In genomic region chr15:45637552-45638033, GRCh38 we compare ENCODE assay signal across 8 cellular contexts. TPM values are rescaled to one million over a fixed set of nuclear protein-coding genes. Genes with fewer than 3 reads are reported as not detected.
A peak's percentile ranks its signal among the peaks of the same experiment; 100 is the strongest.
DNase-seq lines count a peak whose midpoint lies in the region; ATAC-seq, FAIRE-seq and TF ChIP-seq lines count a peak whose summit lies in the region.

No MANE protein-coding gene starts in this region.

- H3K9me3 Mint-ChIP-seq in activated naive CD8-positive, alpha-beta T cell treated with anti-CD3 and anti-CD28 coated beads for 36 hours, result peaks cover 6% of the 10 kb centered on the region
- H3K9me3 Mint-ChIP-seq in neural progenitor cell, result no peaks in the 10 kb centered on the region

- peak overlapping the region; percentile 65 to 72 for H3K27ac ChIP-seq in right atrium auricular region
- H3K27ac ChIP-seq in neural progenitor cell, result no peak overlapping the region

- H3F3A ChIP-seq in neural progenitor cell (ENCODE audit: low read depth), result no peaks in the 10 kb centered on the region

- peaks cover 58% of the 10 kb centered on the region for H3K4me1 Mint-ChIP-seq in activated naive CD8-positive, alpha-beta T cell treated with anti-CD3 and anti-CD28 coated beads for 36 hours
- H3K4me1 Mint-ChIP-seq in neural progenitor cell, result peaks cover 7% of the 10 kb centered on the region

- H3K4me2 ChIP-seq in neural progenitor cell, result no peak overlapping the region

- H3K4me3 Mint-ChIP-seq in activated naive CD8-positive, alpha-beta T cell treated with anti-CD3 and anti-CD28 coated beads for 36 hours, result peak overlapping the region; percentile 63
- no peak overlapping the region for H3K4me3 Mint-ChIP-seq in neural progenitor cell

- no peaks in the 10 kb centered on the region for H3K79me2 ChIP-seq in neural progenitor cell (ENCODE audit: low read depth)

- no peak for TF ChIP-seq CTCF in right atrium auricular region (IDR thresholded peaks at IDR 0.05)
- TF ChIP-seq CTCF in neural progenitor cell (IDR thresholded peaks at IDR 0.05), result no peak

- ATAC-seq in HG02973 (IDR thresholded peaks at IDR 0.05; ENCODE audit: unreplicated experiment), result peak; percentile 56

- H3K4me3 ChIP-seq in right atrium auricular region (peak overlapping the region in 1 of 2 donors; percentile 12), neural progenitor cell (no peak overlapping the region)

- peaks cover 0 to 57% of the 10 kb centered on the region in 2 donors for H3K4me1 ChIP-seq in right atrium auricular region
- H3K4me1 ChIP-seq in neural progenitor cell, result no peaks in the 10 kb centered on the region

- peaks cover 42% of the 10 kb centered on the region for H3K36me3 Mint-ChIP-seq in activated naive CD8-positive, alpha-beta T cell treated with anti-CD3 and anti-CD28 coated beads for 36 hours
- no peaks in the 10 kb centered on the region for H3K36me3 Mint-ChIP-seq in neural progenitor cell

- no peaks in the 10 kb centered on the region for H3K9me3 ChIP-seq in right atrium auricular region
- H3K9me3 ChIP-seq in neural progenitor cell (ENCODE audit: low read depth), result no peaks in the 10 kb centered on the region

- H3K27me3 ChIP-seq in right atrium auricular region (no peaks in the 10 kb centered on the region), neural progenitor cell (peaks cover 79% of the 10 kb centered on the region)

- H3K27me3 Mint-ChIP-seq in activated naive CD8-positive, alpha-beta T cell treated with anti-CD3 and anti-CD28 coated beads for 36 hours, result no peaks in the 10 kb centered on the region
- H3K27me3 Mint-ChIP-seq in neural progenitor cell (ENCODE audit: insufficient read depth, low read depth), result peaks cover 15% of the 10 kb centered on the region

- H4K20me1 ChIP-seq in neural progenitor cell (ENCODE audit: low read depth), result no peaks in the 10 kb centered on the region

- FAIRE-seq in RCC 7860 (lab: Jason Lieb, UNC), result no peak

- no peak overlapping the region for H2AFZ ChIP-seq in neural progenitor cell (replicated peaks)

- H3K9ac ChIP-seq in neural progenitor cell, result no peak overlapping the region

- no peaks in the 10 kb centered on the region for H3K36me3 ChIP-seq in right atrium auricular region
- no peaks in the 10 kb centered on the region for H3K36me3 ChIP-seq in neural progenitor cell

- peak; percentile 71 for DNase-seq in activated CD8-positive, alpha-beta memory T cell treated with anti-CD3 and anti-CD28 coated beads for 24 hours
- DNase-seq in activated CD8-positive, alpha-beta memory T cell treated with anti-CD3 and anti-CD28 coated beads, Interleukin-2, amount 50 U/mL, for 48 hours, result no peak
- DNase-seq in RCC 7860 (ENCODE audit: low spot score) (peak; percentile 63), right atrium auricular region (ENCODE audit: low spot score) (no peak), neural progenitor cell (ENCODE audit: low spot score) (no peak)
- peak; percentile 57 for DNase-seq in activated naive CD8-positive, alpha-beta T cell treated with anti-CD3 and anti-CD28 coated beads for 36 hours
- DNase-seq in stimulated activated CD4-positive, alpha-beta T cell treated with anti-CD3 and anti-CD28 coated beads, Interleukin-12 subunit alpha, Interleukin-12 subunit beta, amount 100 ng/mL, for 48 hours (ENCODE audit: low read depth in 2 of 3, low spot score in 1 of 3), result peak; percentile 25 to 55 (median 34)

- H3K27ac Mint-ChIP-seq in activated naive CD8-positive, alpha-beta T cell treated with anti-CD3 and anti-CD28 coated beads for 36 hours, result peak overlapping the region; percentile 89
- H3K27ac Mint-ChIP-seq in neural progenitor cell, result no peak overlapping the region

RNA-seq across cellular contexts. Expression of gene SQOR, which starts 2.8 kb away (rescaled TPM):
- 10 to 100 TPM; 54.6 to 57.0 TPM for total RNA-seq in activated naive CD8-positive, alpha-beta T cell treated with anti-CD3 and anti-CD28 coated beads for 36 hours
- total RNA-seq in right atrium auricular region (10 to 100 TPM; 21.2 to 30.7 TPM), neural progenitor cell (ENCODE audit: low replicate concordance) (0.22 and 0.73 TPM in 2 replicates)

RNA-seq across cellular contexts. Expression of gene BLOC1S6, which starts 50.4 kb away (rescaled TPM):
- total RNA-seq in activated naive CD8-positive, alpha-beta T cell treated with anti-CD3 and anti-CD28 coated beads for 36 hours, result 10 to 100 TPM; 49.2 to 49.7 TPM
- 10 to 100 TPM; 37.7 to 46.6 TPM for total RNA-seq in right atrium auricular region
- 46.6 and 64.6 TPM in 2 replicates for total RNA-seq in neural progenitor cell (ENCODE audit: low replicate concordance)

Comparison
In these comparisons a context has a peak if more than half of its experiments do, and no peak if none do; other contexts are left out.
1. DNase-seq: peak in activated CD8-positive, alpha-beta memory T cell treated with anti-CD3 and anti-CD28 coated beads for 24 hours (single experiment), RCC 7860 (single experiment), activated naive CD8-positive, alpha-beta T cell treated with anti-CD3 and anti-CD28 coated beads for 36 hours (single experiment) and stimulated activated CD4-positive, alpha-beta T cell treated with anti-CD3 and anti-CD28 coated beads, Interleukin-12 subunit alpha, Interleukin-12 subunit beta, amount 100 ng/mL, for 48 hours (3 of 3); none in activated CD8-positive, alpha-beta memory T cell treated with anti-CD3 and anti-CD28 coated beads, Interleukin-2, amount 50 U/mL, for 48 hours (single experiment), right atrium auricular region (single experiment) and neural progenitor cell (single experiment).
2. RNA of gene SQOR, which starts 2.8 kb away (total RNA-seq): 54.6 to 57.0 TPM in activated naive CD8-positive, alpha-beta T cell treated with anti-CD3 and anti-CD28 coated beads for 36 hours and 21.2 to 30.7 TPM in right atrium auricular region; 0.22 to 0.73 TPM in neural progenitor cell; every median in the first group is over 10 times any median in the second.